Comparison of ENCODE assay signal across 1 cellular context in the genomic region with DNA sequence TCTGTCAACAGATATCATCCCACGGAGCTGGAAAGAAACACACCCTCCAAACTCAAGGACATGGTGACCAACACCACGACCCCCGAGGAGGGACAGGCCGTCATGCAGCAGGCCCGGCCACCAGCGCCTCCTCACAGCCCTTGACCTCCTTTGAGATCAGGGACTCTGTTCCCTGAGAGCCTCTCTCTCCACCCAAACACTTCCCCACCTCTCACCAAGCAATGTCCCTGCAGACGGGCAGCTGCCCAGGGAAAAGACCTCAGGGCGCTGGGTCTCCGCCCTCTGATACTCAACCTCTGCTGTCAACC.
TF ChIP-seq lines count a peak whose summit lies in the region.

No MANE protein-coding gene starts in this region.

TF ChIP-seq in liver, 16 proteins besides CTCF, POLR2A, EP300 and RAD21 (continued from another document):
- TF ChIP-seq REST (IDR thresholded peaks at IDR 0.05) (no peak), NR2F2 (IDR thresholded peaks at IDR 0.05) (no peak), ZBTB33 (IDR thresholded peaks at IDR 0.05) (no peak)
